ENCODE assay signal across 12 cellular contexts in genomic region chr14:64500088-64500487, GRCh38. TPM values are rescaled to one million over a fixed set of nuclear protein-coding genes. Genes with fewer than 3 reads are reported as not detected.
A peak's percentile ranks its signal among the peaks of the same experiment; 100 is the strongest.
DNase-seq lines count a peak whose midpoint lies in the region; ATAC-seq and TF ChIP-seq lines count a peak whose summit lies in the region.
"Had no signal": no experiment of that assay in that cellular context is flagged by ENCODE, and none has a peak within 500 bp of the region (broad histone marks: within the 10 kb centered on the region; RNA-seq: fewer than 3 reads in every experiment).

No MANE protein-coding gene starts in this region.

- no peak for DNase-seq in activated naive CD4-positive, alpha-beta T cell treated with anti-CD3 and anti-CD28 coated beads for 36 hours
- DNase-seq in activated naive CD4-positive, alpha-beta T cell (lab: John Stamatoyannopoulos, UW), result no peak
- no peak for DNase-seq in esophagus muscularis mucosa (ENCODE audit: extremely low spot score)
- no peak for DNase-seq in spleen
- DNase-seq in activated effector memory CD4-positive, alpha-beta T cell treated with Interleukin-2 at 50 U/mL for 16 hours, result no peak
- DNase-seq: H7, NCI-H2081, OCI-M1, trophoblast cell had no signal

- peak overlapping the region; percentile 56 for H3K4me3 Mint-ChIP-seq in activated naive CD4-positive, alpha-beta T cell treated with anti-CD3 and anti-CD28 coated beads for 36 hours

- no peaks in the 10 kb centered on the region for H3K27me3 Mint-ChIP-seq in activated naive CD4-positive, alpha-beta T cell treated with anti-CD3 and anti-CD28 coated beads for 36 hours (ENCODE audit: low read depth)

- WGBS in esophagus muscularis mucosa, result 88% methylated on average over 1 of the region's 1 CpG
- WGBS in spleen, 5 donors, result 96 to 100% (median 97%) methylated on average over 1 of the region's 1 CpG

- peaks cover 12% of the 10 kb centered on the region for H4K20me1 ChIP-seq in OCI-LY3 (ENCODE audit: insufficient read depth, low read length)

- H3K9ac ChIP-seq in OCI-LY3 (ENCODE audit: low read length), result no peak overlapping the region

- peaks cover 26% of the 10 kb centered on the region for H3K36me3 ChIP-seq in OCI-LY3 (replicated peaks; ENCODE audit: low read depth, low read length)
- H3K36me3 ChIP-seq in esophagus muscularis mucosa, result peaks cover 0 to 9% (median 5%) of the 10 kb centered on the region in 4 donors
- H3K36me3 ChIP-seq in spleen, result peaks cover 0 to 31% (median 7%) of the 10 kb centered on the region in 6 donors

- no peak for TF ChIP-seq EP300 in esophagus muscularis mucosa (IDR thresholded peaks at IDR 0.05)

- H2AFZ ChIP-seq in OCI-LY3 (ENCODE audit: low read depth, low read length), result no peak overlapping the region

- peaks cover 91% of the 10 kb centered on the region for H3K79me2 ChIP-seq in OCI-LY3 (ENCODE audit: low read length)

- H3K4me3 ChIP-seq in OCI-LY3 (ENCODE audit: low read length) (no peak overlapping the region), esophagus muscularis mucosa (no peak overlapping the region), spleen (no peak overlapping the region)

- no peak for ATAC-seq in HG03439 (IDR thresholded peaks at IDR 0.05; ENCODE audit: unreplicated experiment)
- ATAC-seq in GM18868 (IDR thresholded peaks at IDR 0.05; ENCODE audit: unreplicated experiment), result no peak

- intact Hi-C loops in activated naive CD4-positive, alpha-beta T cell treated with anti-CD3 and anti-CD28 coated beads for 36 hours (cut with micrococcal nuclease), result loop anchor here (2.0 to 10.0 kb wide), 3 partner anchors 15 to 775 kb away; partner anchors contain the start of gene SGPP1
- intact Hi-C loops in esophagus muscularis mucosa (cut with DNase I), result loop anchor here (10.0 kb wide), 1 partner anchor 165 kb away; no protein-coding TSS in a partner anchor
- intact Hi-C loops in spleen (cut with DNase I; ENCODE audit: low total_unique reads), result no loop called here

- TF ChIP-seq CTCF in OCI-LY3 (IDR thresholded peaks at IDR 0.05; ENCODE audit: low read depth, low read length) (no peak), esophagus muscularis mucosa (IDR thresholded peaks at IDR 0.05) (no peak), spleen (IDR thresholded peaks at IDR 0.05 in 8 of 11, conservative IDR thresholded peaks at IDR 0.05 in 3 of 11) (no peak)

- H3K4me1 ChIP-seq in OCI-LY3 (ENCODE audit: low read length), result peaks cover 21% of the 10 kb centered on the region
- peaks cover 27 to 40% (median 35%) of the 10 kb centered on the region in 4 donors for H3K4me1 ChIP-seq in esophagus muscularis mucosa
- peaks cover 27 to 71% (median 41%) of the 10 kb centered on the region in 6 donors for H3K4me1 ChIP-seq in spleen

- peaks cover 45% of the 10 kb centered on the region for H3K4me1 Mint-ChIP-seq in activated naive CD4-positive, alpha-beta T cell treated with anti-CD3 and anti-CD28 coated beads for 36 hours (ENCODE audit: low read depth)

- peaks cover 20% of the 10 kb centered on the region for H3K36me3 Mint-ChIP-seq in activated naive CD4-positive, alpha-beta T cell treated with anti-CD3 and anti-CD28 coated beads for 36 hours (ENCODE audit: low read depth)

- H3K9me3 ChIP-seq in OCI-LY3 (ENCODE audit: insufficient read depth, low read length) (no peaks in the 10 kb centered on the region), esophagus muscularis mucosa (no peaks in the 10 kb centered on the region), spleen (no peaks in the 10 kb centered on the region)

- CTCF ChIA-PET in activated naive CD4-positive, alpha-beta T cell treated with anti-CD3 and anti-CD28 coated beads for 36 hours (lab: Charles Lee), result interaction anchor here (2.1 to 3.5 kb wide), 2 partner anchors 11 to 20 kb away, joined by 8 to 32 read pairs; no protein-coding TSS in a partner anchor

- H3K27ac Mint-ChIP-seq in activated naive CD4-positive, alpha-beta T cell treated with anti-CD3 and anti-CD28 coated beads for 36 hours, result peak overlapping the region; percentile 97

- TF ChIP-seq POLR2A in esophagus muscularis mucosa (IDR thresholded peaks at IDR 0.05; ENCODE audit: low read depth) (no peak), spleen (IDR thresholded peaks at IDR 0.05) (no peak)

- peak overlapping the region; percentile 15; the same call in 1 of the 2 replicates for H3K4me2 ChIP-seq in OCI-LY3 (ENCODE audit: low read length)

- H3K27me3 ChIP-seq in OCI-LY3 (ENCODE audit: low read depth, low read length), result no peaks in the 10 kb centered on the region
- H3K27me3 ChIP-seq in esophagus muscularis mucosa, result no peaks in the 10 kb centered on the region
- no peaks in the 10 kb centered on the region for H3K27me3 ChIP-seq in spleen (replicated peaks in 1 of 7)

- H3K27ac ChIP-seq in OCI-LY3 (ENCODE audit: low read length) (no peak overlapping the region), esophagus muscularis mucosa (replicated peaks in 1 of 4) (peak overlapping the region in 3 of 4 donors; percentile 91 to 100 (median 99)), spleen (peak overlapping the region in 6 of 8 donors; percentile 3 to 100 (median 58))

- no peaks in the 10 kb centered on the region for H3K9me3 Mint-ChIP-seq in activated naive CD4-positive, alpha-beta T cell treated with anti-CD3 and anti-CD28 coated beads for 36 hours

RNA-seq across cellular contexts. Expression of gene ZBTB25, which starts 3.5 kb away (rescaled TPM):
- 10 to 100 TPM; 22.6 to 23.5 TPM for total RNA-seq in activated naive CD4-positive, alpha-beta T cell treated with anti-CD3 and anti-CD28 coated beads for 36 hours
- 10 to 100 TPM in 2 of 4 donors, 1 to 10 TPM in 2; 7.3 to 13.3 (median 10.4) TPM for total RNA-seq in esophagus muscularis mucosa
- total RNA-seq in spleen, result 10 to 100 TPM; 14.7 to 27.5 (median 21.3) TPM
- 1 to 10 TPM; 5.0 to 5.7 (median 5.5) TPM for polyA plus RNA-seq in spleen

RNA-seq across cellular contexts. Expression of gene ZBTB1, which starts 4.5 kb away (rescaled TPM):
- total RNA-seq in activated naive CD4-positive, alpha-beta T cell treated with anti-CD3 and anti-CD28 coated beads for 36 hours, result 10 to 100 TPM; 21.3 to 23.4 TPM
- total RNA-seq in esophagus muscularis mucosa, result 10 to 100 TPM; 31.4 to 41.9 (median 35.3) TPM
- total RNA-seq in spleen, result 10 to 100 TPM; 51.7 to 84.2 (median 66.9) TPM
- polyA plus RNA-seq in spleen, result 10 to 100 TPM; 25.4 to 31.3 (median 27.5) TPM

RNA-seq across cellular contexts. Expression of gene AKAP5, which starts 34.8 kb away (rescaled TPM):
- total RNA-seq in activated naive CD4-positive, alpha-beta T cell treated with anti-CD3 and anti-CD28 coated beads for 36 hours, result under 1 TPM; 0.57 to 0.69 TPM
- total RNA-seq in esophagus muscularis mucosa, result 1 to 10 TPM in 2 of 4 donors, under 1 TPM in 2; 0.45 to 2.1 (median 1.4) TPM
- total RNA-seq in spleen, result 1 to 10 TPM in 5 of 7 donors, under 1 TPM in 2; 0.76 to 3.7 (median 1.8) TPM
- under 1 TPM; 0.39 to 0.58 (median 0.56) TPM for polyA plus RNA-seq in spleen

RNA-seq across cellular contexts. Expression of gene HSPA2, which starts 40.5 kb away (rescaled TPM):
- total RNA-seq in activated naive CD4-positive, alpha-beta T cell treated with anti-CD3 and anti-CD28 coated beads for 36 hours, result 1 to 10 TPM; 4.1 to 5.1 TPM
- total RNA-seq in esophagus muscularis mucosa (100 to 1,000 TPM; 196 to 334 (median 265) TPM), spleen (10 to 100 TPM; 15.2 to 53.8 (median 31.4) TPM)
- 10 to 100 TPM in 1 of 3 donors, 1 to 10 TPM in 2; 3.9 to 10.8 (median 6.0) TPM for polyA plus RNA-seq in spleen

RNA-seq across cellular contexts. Expression of gene PPP1R36, which starts 49.7 kb away (rescaled TPM):
- not detected for total RNA-seq in activated naive CD4-positive, alpha-beta T cell treated with anti-CD3 and anti-CD28 coated beads for 36 hours
- total RNA-seq in esophagus muscularis mucosa, result under 1 TPM in 3 of 4 donors, not detected in 1; 0.34 to 0.83 (median 0.71) TPM
- total RNA-seq in spleen, result 1 to 10 TPM in 2 of 7 donors, under 1 TPM in 3, not detected in 2; 0.30 to 1.1 (median 0.72) TPM
- under 1 TPM; 0.26 to 0.48 (median 0.36) TPM for polyA plus RNA-seq in spleen
